Comparison of ENCODE assay signal across 31 cellular contexts in genomic region chr3:49032646-49033304, GRCh38. TPM values are rescaled to one million over a fixed set of nuclear protein-coding genes. Genes with fewer than 3 reads are reported as not detected.
A peak's percentile ranks its signal among the peaks of the same experiment; 100 is the strongest.
DNase-seq lines count a peak whose midpoint lies in the region; ATAC-seq and TF ChIP-seq lines count a peak whose summit lies in the region.
"Had no signal": no experiment of that assay in that cellular context is flagged by ENCODE, and none has a peak within 500 bp of the region (broad histone marks: within the 10 kb centered on the region; RNA-seq: fewer than 3 reads in every experiment).

No MANE protein-coding gene starts in this region.

- no peaks in the 10 kb centered on the region for H3K9me3 ChIP-seq in AG04450 (ENCODE audit: control insufficient read depth, insufficient read depth, low read length)
- H3K9me3 ChIP-seq: BLaER1 treated with 17β-estradiol and CSF1 and Interleukin-3, amounts not matched to agents 10 nM and 100 nM; gastroesophageal sphincter; right atrium auricular region; SK-N-SH; thyroid gland; vagina had no signal

- no peaks in the 10 kb centered on the region for H3K9me3 Mint-ChIP-seq in activated CD4-positive, alpha-beta memory T cell treated with anti-CD3 and anti-CD28 coated beads for 36 hours
- H3K9me3 Mint-ChIP-seq: activated B cell treated with CpG ODN at 0.5 μM for 24 hours; activated naive CD8-positive, alpha-beta T cell treated with anti-CD3 and anti-CD28 coated beads for 36 hours; activated T-helper 1 cell treated with anti-CD3 and anti-CD28 coated beads, Interleukin-12 subunit alpha, Interleukin-12 subunit beta, Interleukin-2, Interleukin-4 antibody, amounts not matched to agents 30 ng/mL and 10 ng/mL and 1 ng/mL, durations not matched to agents 14 hours and 24 hours and 36 hours; H9; memory B cell had no signal

- DNase-seq in AG04450 (ENCODE audit: low read depth, low spot score) = no peak
- peak; percentile 28 for DNase-seq in ELR (ENCODE audit: low read depth)
- peak; percentile 32 for DNase-seq in astrocyte of the hippocampus (ENCODE audit: low read depth, low spot score)
- DNase-seq in omental fat pad (ENCODE audit: low spot score) = no peak
- no peak for DNase-seq in activated CD4-positive, alpha-beta memory T cell treated with anti-CD3 and anti-CD28 coated beads for 36 hours
- no peak for DNase-seq in effector CD8-positive, alpha-beta T cell (lab: John Stamatoyannopoulos, UW)
- DNase-seq: activated B cell treated with CpG ODN at 0.5 μM for 24 hours; activated naive CD8-positive, alpha-beta T cell treated with anti-CD3 and anti-CD28 coated beads for 36 hours; COR-L47; dorsolateral prefrontal cortex; GDM1; H9; left colon; MM.1S; NCI-H1105 treated with DMSO at 0.1 percent for 48 hours; NCI-H187 treated with DMSO at 0.1 percent for 48 hours; NCI-H2171; NCI-H524; OCI-M1; SK-N-SH; stimulated activated CD4-positive, alpha-beta T cell treated with anti-CD3 and anti-CD28 coated beads, Interleukin-2, amount 100 ng/mL, for 24 hours; stimulated activated CD8-positive, alpha-beta memory T cell treated with anti-CD3 and anti-CD28 coated beads, Interleukin-4, amount 100 ng/mL, for 48 hours; thyroid gland had no signal

- peaks cover 11% of the 10 kb centered on the region for H3K4me1 Mint-ChIP-seq in activated CD4-positive, alpha-beta memory T cell treated with anti-CD3 and anti-CD28 coated beads for 36 hours (ENCODE audit: low read depth)

- H3K27ac Mint-ChIP-seq in activated CD4-positive, alpha-beta memory T cell treated with anti-CD3 and anti-CD28 coated beads for 36 hours = no peak overlapping the region
- H3K27ac Mint-ChIP-seq: activated B cell treated with CpG ODN at 0.5 μM for 24 hours, H9, memory B cell had no signal

- CTCF ChIA-PET in AG04450 (lab: Charles Lee) = no interaction called here
- CTCF ChIA-PET in activated CD4-positive, alpha-beta memory T cell treated with anti-CD3 and anti-CD28 coated beads for 36 hours (lab: Charles Lee) = interaction anchor here (0.6 kb wide), 1 partner anchor 103 kb away, joined by 3 read pairs; no protein-coding TSS in a partner anchor

- ATAC-seq in omental fat pad (ENCODE audit: low FRiP score) (peak; percentile 75), GM21737 (IDR thresholded peaks at IDR 0.05; ENCODE audit: unreplicated experiment) (no peak)
- ATAC-seq: gastroesophageal sphincter, left colon had no signal

- H3K4me3 ChIP-seq in AG04450 (ENCODE audit: low read depth, low read length) = no peak overlapping the region
- H3K4me3 ChIP-seq: BLaER1 treated with 17β-estradiol and CSF1 and Interleukin-3, amounts not matched to agents 10 nM and 100 nM; dorsolateral prefrontal cortex; gastroesophageal sphincter; right atrium auricular region; thyroid gland; vagina had no signal

- POLR2A ChIA-PET in AG04450 (lab: Yijun Ruan, JAX) = no interaction called here
- POLR2A ChIA-PET in activated CD4-positive, alpha-beta memory T cell treated with anti-CD3 and anti-CD28 coated beads for 36 hours (lab: Charles Lee) = no interaction called here

- no peaks in the 10 kb centered on the region for H3K27me3 Mint-ChIP-seq in activated CD4-positive, alpha-beta memory T cell treated with anti-CD3 and anti-CD28 coated beads for 36 hours
- H3K27me3 Mint-ChIP-seq: activated B cell treated with CpG ODN at 0.5 μM for 24 hours; activated naive CD8-positive, alpha-beta T cell treated with anti-CD3 and anti-CD28 coated beads for 36 hours; memory B cell had no signal

- H3K27ac ChIP-seq in AG04450 (ENCODE audit: low read depth, low read length) = peak overlapping the region; percentile 21
- H3K27ac ChIP-seq: BLaER1 treated with 17β-estradiol and CSF1 and Interleukin-3, amounts not matched to agents 10 nM and 100 nM; KMS-11; right atrium auricular region; thyroid gland; vagina had no signal

- intact Hi-C loops in activated CD4-positive, alpha-beta memory T cell treated with anti-CD3 and anti-CD28 coated beads for 36 hours (cut with micrococcal nuclease) = no loop called here

- TF ChIP-seq CTCF in AG04450 (IDR thresholded peaks at IDR 0.05; ENCODE audit: low read depth, low read length) (no peak), omental fat pad (IDR thresholded peaks at IDR 0.05) (no peak)

- H3K27me3 ChIP-seq in AG04450 (ENCODE audit: control insufficient read depth, insufficient read depth, low read length) = no peaks in the 10 kb centered on the region
- H3K27me3 ChIP-seq: BLaER1 treated with 17β-estradiol and CSF1 and Interleukin-3, amounts not matched to agents 10 nM and 100 nM; dorsolateral prefrontal cortex; gastroesophageal sphincter; right atrium auricular region; thyroid gland; vagina had no signal

- peaks cover 41% of the 10 kb centered on the region for H3K36me3 Mint-ChIP-seq in activated CD4-positive, alpha-beta memory T cell treated with anti-CD3 and anti-CD28 coated beads for 36 hours

- H3K4me3 Mint-ChIP-seq in activated CD4-positive, alpha-beta memory T cell treated with anti-CD3 and anti-CD28 coated beads for 36 hours = no peak overlapping the region
- H3K4me3 Mint-ChIP-seq: activated B cell treated with CpG ODN at 0.5 μM for 24 hours; activated naive CD8-positive, alpha-beta T cell treated with anti-CD3 and anti-CD28 coated beads for 36 hours; activated T-helper 1 cell treated with anti-CD3 and anti-CD28 coated beads, Interleukin-12 subunit alpha, Interleukin-12 subunit beta, Interleukin-2, Interleukin-4 antibody, amounts not matched to agents 30 ng/mL and 10 ng/mL and 1 ng/mL, durations not matched to agents 14 hours and 24 hours and 36 hours; H9; memory B cell had no signal

RNA-seq across cellular contexts. Expression of gene IMPDH2, which starts 3.6 kb away (rescaled TPM):
- polyA plus RNA-seq in AG04450 (2011; rRNA removed) = 268 and 284 TPM in 2 replicates
- polyA minus RNA-seq in AG04450 (2011; rRNA and poly(A)+ RNA removed) = 378 and 406 TPM in 2 replicates
- total RNA-seq in omental fat pad = 100 to 1,000 TPM; 125 to 149 (median 138) TPM
- 100 to 1,000 TPM; 430 to 454 TPM for total RNA-seq in activated CD4-positive, alpha-beta memory T cell treated with anti-CD3 and anti-CD28 coated beads for 36 hours

RNA-seq across cellular contexts. Expression of gene NDUFAF3, which starts 10.9 kb away (rescaled TPM):
- polyA plus RNA-seq in AG04450 (2011; rRNA removed) = 47.0 and 69.2 TPM in 2 replicates
- 49.2 and 70.0 TPM in 2 replicates for polyA minus RNA-seq in AG04450 (2011; rRNA and poly(A)+ RNA removed)
- total RNA-seq in omental fat pad = 100 to 1,000 TPM; 108 to 175 (median 140) TPM
- 100 to 1,000 TPM; 101 to 106 TPM for total RNA-seq in activated CD4-positive, alpha-beta memory T cell treated with anti-CD3 and anti-CD28 coated beads for 36 hours

RNA-seq across cellular contexts. Expression of gene DALRD3, which starts 14.4 kb away (rescaled TPM):
- polyA plus RNA-seq in AG04450 (2011; rRNA removed) = 42.4 and 55.6 TPM in 2 replicates
- 45.6 and 57.1 TPM in 2 replicates for polyA minus RNA-seq in AG04450 (2011; rRNA and poly(A)+ RNA removed)
- total RNA-seq in omental fat pad = 10 to 100 TPM; 15.3 to 36.9 (median 30.9) TPM
- 10 to 100 TPM; 26.2 to 26.5 TPM for total RNA-seq in activated CD4-positive, alpha-beta memory T cell treated with anti-CD3 and anti-CD28 coated beads for 36 hours

RNA-seq across cellular contexts. Expression of gene WDR6, which starts 25.6 kb away (rescaled TPM):
- 101 and 117 TPM in 2 replicates for polyA plus RNA-seq in AG04450 (2011; rRNA removed)
- 106 and 161 TPM in 2 replicates for polyA minus RNA-seq in AG04450 (2011; rRNA and poly(A)+ RNA removed)
- 100 to 1,000 TPM in 1 of 4 donors, 10 to 100 TPM in 3; 69.2 to 121 (median 81.5) TPM for total RNA-seq in omental fat pad
- 100 to 1,000 TPM; 139 to 144 TPM for total RNA-seq in activated CD4-positive, alpha-beta memory T cell treated with anti-CD3 and anti-CD28 coated beads for 36 hours

RNA-seq across cellular contexts. Expression of gene P4HTM, which starts 42.7 kb away (rescaled TPM):
- polyA plus RNA-seq in AG04450 (2011; rRNA removed) = 18.2 and 22.5 TPM in 2 replicates
- polyA minus RNA-seq in AG04450 (2011; rRNA and poly(A)+ RNA removed) = 24.2 and 25.8 TPM in 2 replicates
- 10 to 100 TPM; 25.7 to 43.1 (median 28.2) TPM for total RNA-seq in omental fat pad
- total RNA-seq in activated CD4-positive, alpha-beta memory T cell treated with anti-CD3 and anti-CD28 coated beads for 36 hours = 10 to 100 TPM; 32.7 to 32.8 TPM

Comparison
In these comparisons a context has a peak if more than half of its experiments do, and no peak if none do; other contexts are left out.
1. DNase-seq: peak in ELR (single experiment) and astrocyte of the hippocampus (single experiment); none in AG04450 (single experiment), omental fat pad (single experiment), activated CD4-positive, alpha-beta memory T cell treated with anti-CD3 and anti-CD28 coated beads for 36 hours (single experiment) and effector CD8-positive, alpha-beta T cell (single experiment).